ENCODE assay signal across 10 cellular contexts in the genomic region with DNA sequence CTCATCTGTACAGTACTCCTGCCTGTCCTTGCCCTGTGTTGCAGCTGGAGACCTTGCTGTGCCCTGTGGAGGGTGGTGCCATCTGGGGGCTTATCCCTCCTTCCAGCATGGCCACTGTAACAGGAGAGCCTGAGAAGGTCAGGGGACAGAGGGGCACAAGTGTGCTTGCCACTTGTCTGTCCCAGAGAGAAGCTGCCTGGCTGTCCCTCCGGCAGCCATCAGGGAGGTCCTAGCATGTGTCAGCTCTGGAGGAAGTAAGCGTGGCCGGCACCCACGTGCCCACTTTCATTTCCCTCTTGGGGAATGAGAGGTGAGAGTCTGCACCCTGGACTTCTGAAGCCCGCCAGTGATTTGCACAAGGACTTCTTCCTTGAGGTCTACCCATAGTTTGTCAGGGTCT.
A peak's percentile ranks its signal among the peaks of the same experiment; 100 is the strongest.
DNase-seq lines count a peak whose midpoint lies in the region; ATAC-seq and TF ChIP-seq lines count a peak whose summit lies in the region.
"Had no signal": no experiment of that assay in that cellular context is flagged by ENCODE, and none has a peak within 500 bp of the region (broad histone marks: within the 10 kb centered on the region; RNA-seq: fewer than 3 reads in every experiment).

No MANE protein-coding gene starts in this region.

- CTCF ChIA-PET in activated CD8-positive, alpha-beta T cell treated with anti-CD3 and anti-CD28 coated beads for 36 hours (lab: Charles Lee): interaction anchor here (1.4 kb wide), 1 partner anchor 96 kb away, joined by 4 read pairs; no protein-coding TSS in a partner anchor
- CTCF ChIA-PET in RWPE1 (lab: Yijun Ruan, JAX): no interaction called here

- peak overlapping the region; percentile 29 for H3K4me3 Mint-ChIP-seq in activated CD8-positive, alpha-beta T cell treated with anti-CD3 and anti-CD28 coated beads for 36 hours
- H3K4me3 Mint-ChIP-seq in progenitor cell of endocrine pancreas (ENCODE audit: low read depth): no peak overlapping the region

- H3K4me1 Mint-ChIP-seq in activated CD8-positive, alpha-beta T cell treated with anti-CD3 and anti-CD28 coated beads for 36 hours (ENCODE audit: low read depth): peaks cover 60% of the 10 kb centered on the region
- H3K4me1 Mint-ChIP-seq in progenitor cell of endocrine pancreas (ENCODE audit: low read depth): no peaks in the 10 kb centered on the region

- H3K9me3 Mint-ChIP-seq in activated CD8-positive, alpha-beta T cell treated with anti-CD3 and anti-CD28 coated beads for 36 hours: no peaks in the 10 kb centered on the region
- H3K9me3 Mint-ChIP-seq in progenitor cell of endocrine pancreas (ENCODE audit: low read depth): no peaks in the 10 kb centered on the region
- H3K9me3 Mint-ChIP-seq: T-cell had no signal

- DNase-seq in activated CD8-positive, alpha-beta T cell treated with anti-CD3 and anti-CD28 coated beads for 36 hours: peak; percentile 22
- peak; percentile 78 for DNase-seq in pons (ENCODE audit: low spot score)
- no peak for DNase-seq in NCI-H510A treated with DMSO at 0.1 percent for 48 hours (lab: John Stamatoyannopoulos, UW)
- DNase-seq in NCI-H82 treated with DMSO at 0.1 percent for 48 hours (lab: John Stamatoyannopoulos, UW; ENCODE audit: unreplicated experiment): no peak
- no peak for DNase-seq in RWPE1 (ENCODE audit: low spot score)
- DNase-seq in progenitor cell of endocrine pancreas (ENCODE audit: low spot score, unreplicated experiment): no peak

- POLR2A ChIA-PET in activated CD8-positive, alpha-beta T cell treated with anti-CD3 and anti-CD28 coated beads for 36 hours (lab: Charles Lee): interaction anchor here (1.2 to 1.6 kb wide), 3 partner anchors 12 to 98 kb away, joined by 3 to 5 read pairs (median 3); no protein-coding TSS in a partner anchor
- POLR2A ChIA-PET in RWPE1 (lab: Yijun Ruan, JAX; ENCODE audit: low non-redundant PET): no interaction called here

- H3K36me3 Mint-ChIP-seq in activated CD8-positive, alpha-beta T cell treated with anti-CD3 and anti-CD28 coated beads for 36 hours (ENCODE audit: low read depth): peaks cover 10% of the 10 kb centered on the region
- no peaks in the 10 kb centered on the region for H3K36me3 Mint-ChIP-seq in progenitor cell of endocrine pancreas (ENCODE audit: insufficient read depth)
- H3K36me3 Mint-ChIP-seq: T-cell had no signal

- H3K27ac ChIP-seq in RWPE1: no peak overlapping the region

- intact Hi-C loops in activated CD8-positive, alpha-beta T cell treated with anti-CD3 and anti-CD28 coated beads for 36 hours (cut with micrococcal nuclease): no loop called here

- H3K27me3 Mint-ChIP-seq in activated CD8-positive, alpha-beta T cell treated with anti-CD3 and anti-CD28 coated beads for 36 hours: no peaks in the 10 kb centered on the region
- H3K27me3 Mint-ChIP-seq in progenitor cell of endocrine pancreas: no peaks in the 10 kb centered on the region
- H3K27me3 Mint-ChIP-seq: T-cell had no signal

- peak overlapping the region; percentile 89 for H3K27ac Mint-ChIP-seq in activated CD8-positive, alpha-beta T cell treated with anti-CD3 and anti-CD28 coated beads for 36 hours
- H3K27ac Mint-ChIP-seq in progenitor cell of endocrine pancreas: no peak overlapping the region

- ATAC-seq in GM18868 (IDR thresholded peaks at IDR 0.05; ENCODE audit: unreplicated experiment) (peak; percentile 21), HG03064 (IDR thresholded peaks at IDR 0.05; ENCODE audit: low read depth, unreplicated experiment) (peak; percentile 14)
- ATAC-seq in activated CD8-positive, alpha-beta T cell treated with anti-CD3 and anti-CD28 coated beads for 36 hours: no peak
- ATAC-seq: body of pancreas had no signal

- no peak for TF ChIP-seq CTCF in activated CD8-positive, alpha-beta T cell treated with anti-CD3 and anti-CD28 coated beads for 36 hours (IDR thresholded peaks at IDR 0.05)
- TF ChIP-seq CTCF in RWPE1 (conservative IDR thresholded peaks at IDR 0.05; ENCODE audit: low read depth): no peak
- TF ChIP-seq CTCF in progenitor cell of endocrine pancreas (IDR thresholded peaks at IDR 0.05; ENCODE audit: unreplicated experiment): no peak

Comparison
In these comparisons a context has a peak if more than half of its experiments do, and no peak if none do; other contexts are left out.
1. DNase-seq: peak in activated CD8-positive, alpha-beta T cell treated with anti-CD3 and anti-CD28 coated beads for 36 hours (single experiment) and pons (single experiment); none in NCI-H510A treated with DMSO at 0.1 percent for 48 hours (single experiment), NCI-H82 treated with DMSO at 0.1 percent for 48 hours (single experiment), RWPE1 (single experiment) and progenitor cell of endocrine pancreas (single experiment).